Comparison of ENCODE assay signal across 9 cellular contexts in the genomic region with DNA sequence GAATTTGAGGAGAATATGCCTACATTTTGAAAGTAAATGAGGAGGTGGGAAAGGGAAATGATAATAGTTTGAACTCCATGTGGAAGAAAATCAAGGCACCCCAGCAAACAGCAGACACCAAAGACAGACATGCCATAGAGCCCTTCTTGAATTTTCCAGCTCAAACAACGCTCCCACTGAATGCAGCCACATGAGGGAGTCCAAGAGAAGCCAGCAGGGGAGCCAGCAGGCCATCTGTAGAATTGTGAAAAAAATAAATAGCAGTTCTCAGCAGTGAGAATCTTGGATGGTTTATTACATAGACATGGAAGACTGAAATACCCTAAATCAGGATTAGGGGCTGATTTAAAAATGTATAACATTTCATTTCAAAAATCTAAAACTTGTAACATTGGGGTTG.
DNase-seq lines count a peak whose midpoint lies in the region; ATAC-seq and TF ChIP-seq lines count a peak whose summit lies in the region.
"Had no signal": no experiment of that assay in that cellular context is flagged by ENCODE, and none has a peak within 500 bp of the region (broad histone marks: within the 10 kb centered on the region; RNA-seq: fewer than 3 reads in every experiment).

No MANE protein-coding gene starts in this region.

- peaks cover 45% of the 10 kb centered on the region for H3K9me3 Mint-ChIP-seq in HFFc6
- peaks cover under 1% of the 10 kb centered on the region for H3K9me3 Mint-ChIP-seq in WTC11

- CTCF ChIA-PET in WTC11 (lab: Charles Lee): interaction anchor here (1.0 kb wide), 1 partner anchor 10 kb away, joined by 4 read pairs; no protein-coding TSS in a partner anchor

- no peak for TF ChIP-seq POLR2A in tibial nerve (IDR thresholded peaks at IDR 0.05)

- H3K4me1 Mint-ChIP-seq in HFFc6 (ENCODE audit: low read depth) (no peaks in the 10 kb centered on the region), WTC11 (no peaks in the 10 kb centered on the region)

- TF ChIP-seq CTCF in HFFc6 (IDR thresholded peaks at IDR 0.05) (peak; percentile 9; the same call in 1 of the 2 replicates), WTC11 (IDR thresholded peaks at IDR 0.05) (no peak), tibial nerve (IDR thresholded peaks at IDR 0.05) (peak in 1 of 5 experiments; percentile 22)

- POLR2A ChIA-PET in WTC11 (lab: Charles Lee): no interaction called here

- H3K4me3 Mint-ChIP-seq in HFFc6 (no peak overlapping the region), WTC11 (no peak overlapping the region)

- H3K27me3 ChIP-seq in tibial nerve: no peaks in the 10 kb centered on the region

- no peaks in the 10 kb centered on the region; the same call in 1 of the 2 replicates for H3K36me3 Mint-ChIP-seq in HFFc6 (ENCODE audit: low read depth)
- H3K36me3 Mint-ChIP-seq in WTC11: no peaks in the 10 kb centered on the region
- H3K36me3 Mint-ChIP-seq: activated naive CD4-positive, alpha-beta T cell treated with anti-CD3 and anti-CD28 coated beads, Interleukin-2, amount 50 U/mL, for 72 hours had no signal

- no peak overlapping the region for H3K4me3 ChIP-seq in tibial nerve

- peak; percentile 83 for ATAC-seq in WTC11
- ATAC-seq in GM19395 (IDR thresholded peaks at IDR 0.05; ENCODE audit: unreplicated experiment): no peak
- ATAC-seq: activated naive CD4-positive, alpha-beta T cell treated with anti-CD3 and anti-CD28 coated beads, Interleukin-2, amount 50 U/mL, for 72 hours had no signal

- H3K27ac ChIP-seq in tibial nerve: no peak overlapping the region

- no peaks in the 10 kb centered on the region for H3K9me3 ChIP-seq in tibial nerve

- no peaks in the 10 kb centered on the region for H3K36me3 ChIP-seq in tibial nerve

- H3K4me1 ChIP-seq in tibial nerve: no peaks in the 10 kb centered on the region

- DNase-seq in ACHN (peak; percentile 51), HFFc6 (no peak), WTC11 (ENCODE audit: low spot score) (peak; percentile 35), islet precursor cell (peak; percentile 73), NCI-H2196 treated with DMSO at 0.1 percent for 48 hours (lab: John Stamatoyannopoulos, UW; ENCODE audit: unreplicated experiment) (no peak), tibial nerve (ENCODE audit: low spot score in 2 of 2) (no peak)
- DNase-seq in stimulated activated CD4-positive, alpha-beta T cell treated with anti-CD3 and anti-CD28 coated beads, Interleukin-4, amount 100 ng/mL, for 4 hours: no peak

- in situ Hi-C loops in ACHN (cut with HindIII; ENCODE audit: low pct_ligation_motif_present, low pct_unique_long_range_greater_than_20kb, low sequenced_read_pairs): no loop called here

- H3K27ac Mint-ChIP-seq in HFFc6: no peak overlapping the region
- no peak overlapping the region for H3K27ac Mint-ChIP-seq in WTC11
- H3K27ac Mint-ChIP-seq: activated naive CD4-positive, alpha-beta T cell treated with anti-CD3 and anti-CD28 coated beads, Interleukin-2, amount 50 U/mL, for 72 hours had no signal

- WGBS in tibial nerve, 2 donors: 41 to 54% methylated on average over 1 of the region's 1 CpG

- no peak for TF ChIP-seq EP300 in tibial nerve (IDR thresholded peaks at IDR 0.05)

- H3K27me3 Mint-ChIP-seq in HFFc6 (ENCODE audit: insufficient read depth) (no peaks in the 10 kb centered on the region; the same call in 1 of the 2 replicates), WTC11 (ENCODE audit: low read depth) (no peaks in the 10 kb centered on the region)

TF ChIP-seq in WTC11, 78 proteins besides CTCF, POLR2A, EP300 and RAD21:
- TF ChIP-seq EMX1 (CRISPR knock-in tag; IDR thresholded peaks at IDR 0.05) (no peak), RELA (CRISPR knock-in tag; IDR thresholded peaks at IDR 0.05; ENCODE audit: borderline replicate concordance) (no peak), GRHL2 (CRISPR knock-in tag; IDR thresholded peaks at IDR 0.05; ENCODE audit: insufficient replicate concordance, severe bottlenecking) (no peak), HMGA2 (CRISPR knock-in tag; IDR thresholded peaks at IDR 0.05) (no peak), FOXP1 (CRISPR knock-in tag; IDR thresholded peaks at IDR 0.05; ENCODE audit: borderline replicate concordance) (no peak), TP53 (CRISPR knock-in tag; IDR thresholded peaks at IDR 0.05) (no peak), SMAD4 (CRISPR knock-in tag; IDR thresholded peaks at IDR 0.05) (no peak), ETV6 (CRISPR knock-in tag; IDR thresholded peaks at IDR 0.05) (no peak), NFATC4 (CRISPR knock-in tag; IDR thresholded peaks at IDR 0.05) (no peak), ATF1 (CRISPR knock-in tag; IDR thresholded peaks at IDR 0.05) (no peak), CREB1 (CRISPR knock-in tag; IDR thresholded peaks at IDR 0.05) (no peak)
- TF ChIP-seq, protein P1, sequence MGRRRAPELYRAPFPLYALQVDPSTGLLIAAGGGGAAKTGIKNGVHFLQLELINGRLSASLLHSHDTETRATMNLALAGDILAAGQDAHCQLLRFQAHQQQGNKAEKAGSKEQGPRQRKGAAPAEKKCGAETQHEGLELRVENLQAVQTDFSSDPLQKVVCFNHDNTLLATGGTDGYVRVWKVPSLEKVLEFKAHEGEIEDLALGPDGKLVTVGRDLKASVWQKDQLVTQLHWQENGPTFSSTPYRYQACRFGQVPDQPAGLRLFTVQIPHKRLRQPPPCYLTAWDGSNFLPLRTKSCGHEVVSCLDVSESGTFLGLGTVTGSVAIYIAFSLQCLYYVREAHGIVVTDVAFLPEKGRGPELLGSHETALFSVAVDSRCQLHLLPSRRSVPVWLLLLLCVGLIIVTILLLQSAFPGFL (CRISPR knock-in tag; IDR thresholded peaks at IDR 0.05; ENCODE audit: borderline replicate concordance): no peak
- TF ChIP-seq, protein P2, sequence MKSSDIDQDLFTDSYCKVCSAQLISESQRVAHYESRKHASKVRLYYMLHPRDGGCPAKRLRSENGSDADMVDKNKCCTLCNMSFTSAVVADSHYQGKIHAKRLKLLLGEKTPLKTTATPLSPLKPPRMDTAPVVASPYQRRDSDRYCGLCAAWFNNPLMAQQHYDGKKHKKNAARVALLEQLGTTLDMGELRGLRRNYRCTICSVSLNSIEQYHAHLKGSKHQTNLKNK (CRISPR knock-in tag; IDR thresholded peaks at IDR 0.05): no peak
- TF ChIP-seq, protein P3, sequence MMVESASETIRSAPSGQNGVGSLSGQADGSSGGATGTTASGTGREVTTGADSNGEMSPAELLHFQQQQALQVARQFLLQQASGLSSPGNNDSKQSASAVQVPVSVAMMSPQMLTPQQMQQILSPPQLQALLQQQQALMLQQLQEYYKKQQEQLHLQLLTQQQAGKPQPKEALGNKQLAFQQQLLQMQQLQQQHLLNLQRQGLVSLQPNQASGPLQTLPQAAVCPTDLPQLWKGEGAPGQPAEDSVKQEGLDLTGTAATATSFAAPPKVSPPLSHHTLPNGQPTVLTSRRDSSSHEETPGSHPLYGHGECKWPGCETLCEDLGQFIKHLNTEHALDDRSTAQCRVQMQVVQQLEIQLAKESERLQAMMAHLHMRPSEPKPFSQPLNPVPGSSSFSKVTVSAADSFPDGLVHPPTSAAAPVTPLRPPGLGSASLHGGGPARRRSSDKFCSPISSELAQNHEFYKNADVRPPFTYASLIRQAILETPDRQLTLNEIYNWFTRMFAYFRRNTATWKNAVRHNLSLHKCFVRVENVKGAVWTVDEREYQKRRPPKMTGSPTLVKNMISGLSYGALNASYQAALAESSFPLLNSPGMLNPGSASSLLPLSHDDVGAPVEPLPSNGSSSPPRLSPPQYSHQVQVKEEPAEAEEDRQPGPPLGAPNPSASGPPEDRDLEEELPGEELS (CRISPR knock-in tag; IDR thresholded peaks at IDR 0.05): no peak
- TF ChIP-seq, protein P4, sequence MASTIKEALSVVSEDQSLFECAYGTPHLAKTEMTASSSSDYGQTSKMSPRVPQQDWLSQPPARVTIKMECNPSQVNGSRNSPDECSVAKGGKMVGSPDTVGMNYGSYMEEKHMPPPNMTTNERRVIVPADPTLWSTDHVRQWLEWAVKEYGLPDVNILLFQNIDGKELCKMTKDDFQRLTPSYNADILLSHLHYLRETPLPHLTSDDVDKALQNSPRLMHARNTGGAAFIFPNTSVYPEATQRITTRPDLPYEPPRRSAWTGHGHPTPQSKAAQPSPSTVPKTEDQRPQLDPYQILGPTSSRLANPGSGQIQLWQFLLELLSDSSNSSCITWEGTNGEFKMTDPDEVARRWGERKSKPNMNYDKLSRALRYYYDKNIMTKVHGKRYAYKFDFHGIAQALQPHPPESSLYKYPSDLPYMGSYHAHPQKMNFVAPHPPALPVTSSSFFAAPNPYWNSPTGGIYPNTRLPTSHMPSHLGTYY (CRISPR knock-in tag; IDR thresholded peaks at IDR 0.05): no peak
- TF ChIP-seq, protein P5, sequence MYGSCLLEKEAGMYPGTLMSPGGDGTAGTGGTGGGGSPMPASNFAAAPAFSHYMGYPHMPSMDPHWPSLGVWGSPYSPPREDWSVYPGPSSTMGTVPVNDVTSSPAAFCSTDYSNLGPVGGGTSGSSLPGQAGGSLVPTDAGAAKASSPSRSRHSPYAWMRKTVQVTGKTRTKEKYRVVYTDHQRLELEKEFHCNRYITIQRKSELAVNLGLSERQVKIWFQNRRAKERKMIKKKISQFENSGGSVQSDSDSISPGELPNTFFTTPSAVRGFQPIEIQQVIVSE (CRISPR knock-in tag; IDR thresholded peaks at IDR 0.05; ENCODE audit: borderline replicate concordance): no peak
- TF ChIP-seq, protein P6, sequence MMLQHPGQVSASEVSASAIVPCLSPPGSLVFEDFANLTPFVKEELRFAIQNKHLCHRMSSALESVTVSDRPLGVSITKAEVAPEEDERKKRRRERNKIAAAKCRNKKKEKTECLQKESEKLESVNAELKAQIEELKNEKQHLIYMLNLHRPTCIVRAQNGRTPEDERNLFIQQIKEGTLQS (CRISPR knock-in tag; conservative IDR thresholded peaks at IDR 0.05): no peak

Comparison
In these comparisons a context has a peak if more than half of its experiments do, and no peak if none do; other contexts are left out.
1. DNase-seq: peak in ACHN (single experiment), WTC11 (single experiment) and islet precursor cell (single experiment); none in HFFc6 (single experiment), stimulated activated CD4-positive, alpha-beta T cell treated with anti-CD3 and anti-CD28 coated beads, Interleukin-4, amount 100 ng/mL, for 4 hours (0 of 2), NCI-H2196 treated with DMSO at 0.1 percent for 48 hours (single experiment) and tibial nerve (0 of 2).